In the genomic region with DNA sequence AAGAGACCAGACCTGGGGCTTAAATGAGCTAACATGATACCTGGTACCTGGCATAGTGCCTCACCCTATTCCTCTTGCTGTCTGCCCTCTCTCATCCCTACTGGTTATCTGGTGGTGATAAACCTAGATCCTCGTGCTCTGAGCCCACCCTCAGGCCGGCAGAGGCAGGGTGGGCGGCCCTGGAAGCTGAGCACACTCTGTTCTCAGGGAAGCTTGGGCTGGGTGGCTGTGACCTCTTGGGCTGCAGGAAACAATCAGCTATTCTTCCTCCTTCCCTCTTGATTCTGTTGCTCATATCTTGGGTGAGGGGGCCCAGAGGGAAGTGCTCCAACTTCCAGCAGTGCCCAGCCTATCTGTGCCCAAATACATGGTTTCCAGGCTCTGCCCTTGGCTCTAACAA, we compare ENCODE assay signal across 20 cellular contexts. TPM values are rescaled to one million over a fixed set of nuclear protein-coding genes. Genes with fewer than 3 reads are reported as not detected.
DNase-seq lines count a peak whose midpoint lies in the region; ATAC-seq, FAIRE-seq and TF ChIP-seq lines count a peak whose summit lies in the region.
"Had no signal": no experiment of that assay in that cellular context is flagged by ENCODE, and none has a peak within 500 bp of the region (broad histone marks: within the 10 kb centered on the region; RNA-seq: fewer than 3 reads in every experiment).

No MANE protein-coding gene starts in this region.

- TF ChIP-seq RAD21 in K562 (CRISPR knock-in tag; conservative IDR thresholded peaks at IDR 0.05 in 1 of 2, IDR thresholded peaks at IDR 0.05 in 1 of 2): no peak

- TF ChIP-seq POLR2A in K562 (conservative IDR thresholded peaks at IDR 0.05): no peak

- WGBS in K562 (ENCODE audit: insufficient coverage, low coverage, missing lambda C conversion rate): 21% methylated on average over 3 of the region's 3 CpGs
- WGBS in endodermal cell (ENCODE audit: insufficient coverage in 1 of 2, insufficient read length in 1 of 2), 2 experiments: 69% methylated on average over 3 of the region's 3 CpGs; no CpG with 5 or more reads in 1 of the 2 experiments

- no peak overlapping the region for H3K4me3 Mint-ChIP-seq in endodermal cell
- H3K4me3 Mint-ChIP-seq: B cell; CD4-positive, CD25-positive, alpha-beta regulatory T cell; CD8-positive, alpha-beta T cell; H9 had no signal

- H3K4me2 ChIP-seq in K562 (ENCODE audit: insufficient read depth, low read length) (no peak overlapping the region), osteoblast (ENCODE audit: insufficient read depth, low read length) (no peak overlapping the region)
- H3K4me2 ChIP-seq: BLaER1 had no signal

- DNase-seq in K562 (ENCODE audit: extremely low read depth in 1 of 4, low spot score in 3 of 4) (no peak), endodermal cell (no peak), osteoblast (ENCODE audit: insufficient read length, low spot score, missing footprints) (peak; percentile 51), glomerular visceral epithelial cell (ENCODE audit: extremely low spot score) (no peak)
- DNase-seq in activated CD4-positive, alpha-beta T cell treated with anti-CD3 and anti-CD28 coated beads, Interleukin-2, amount 50 U/mL, for 4 hours: no peak
- DNase-seq: Caco-2; CD4-positive, CD25-positive, alpha-beta regulatory T cell; CD8-positive, alpha-beta T cell; DMS153; DND-41; H9 had no signal

- no peak for TF ChIP-seq EP300 in K562 (IDR thresholded peaks at IDR 0.05; ENCODE audit: low read length)

- H3K27ac ChIP-seq in K562 (ENCODE audit: extremely low read depth, low read depth, low read length) (no peak overlapping the region), endodermal cell (ENCODE audit: low read depth, low read length) (no peak overlapping the region), osteoblast (ENCODE audit: low read depth, low read length) (no peak overlapping the region)
- H3K27ac ChIP-seq: 22Rv1, BLaER1, C4-2B had no signal

- H3K27me3 ChIP-seq in K562 (ENCODE audit: control insufficient read depth in 2 of 2, insufficient read depth in 2 of 2, low read length in 2 of 2): no peaks in the 10 kb centered on the region
- H3K27me3 ChIP-seq in endodermal cell (ENCODE audit: control insufficient read depth, insufficient read depth, low read length, poor library complexity, severe bottlenecking): no peaks in the 10 kb centered on the region
- peaks cover 5% of the 10 kb centered on the region for H3K27me3 ChIP-seq in osteoblast (ENCODE audit: insufficient read depth, low read length)

- no TSS peak for BruUV-seq in K562 (replicated peaks; lab: Mats Ljungman, UMichigan)

- CTCF ChIA-PET in K562 (lab: Yijun Ruan, JAX; ENCODE audit: low intra/inter-chr PET ratio): no interaction called here

- peaks cover 1% of the 10 kb centered on the region for H3K36me3 Mint-ChIP-seq in endodermal cell (ENCODE audit: low read depth)
- H3K36me3 Mint-ChIP-seq: CD4-positive, CD25-positive, alpha-beta regulatory T cell; CD8-positive, alpha-beta T cell had no signal

- peaks cover 8 to 16% of the 10 kb centered on the region in 2 experiments; a peak in 4 of 5 replicates for H3K4me1 ChIP-seq in K562 (replicated peaks in 1 of 2; ENCODE audit: control insufficient read depth in 2 of 2, insufficient read depth in 2 of 2, low read length in 2 of 2)
- H3K4me1 ChIP-seq in endodermal cell (ENCODE audit: control insufficient read depth, insufficient read depth, low read length): no peaks in the 10 kb centered on the region
- no peaks in the 10 kb centered on the region for H3K4me1 ChIP-seq in osteoblast (ENCODE audit: insufficient read depth, low read length)
- H3K4me1 ChIP-seq: Caco-2 had no signal

- no peak overlapping the region for H3K4me3 ChIP-seq in K562
- H3K4me3 ChIP-seq in endodermal cell (ENCODE audit: low read length): no peak overlapping the region
- H3K4me3 ChIP-seq in osteoblast (ENCODE audit: insufficient read depth, low read length): no peak overlapping the region
- H3K4me3 ChIP-seq: BLaER1 had no signal

- H3K9me3 ChIP-seq in K562 (replicated peaks; ENCODE audit: control insufficient read depth, insufficient read depth, low read depth, low read length) (no peaks in the 10 kb centered on the region), endodermal cell (ENCODE audit: control insufficient read depth, low read length) (no peaks in the 10 kb centered on the region), osteoblast (ENCODE audit: low read depth, low read length) (no peaks in the 10 kb centered on the region)
- H3K9me3 ChIP-seq: BLaER1, Caco-2 had no signal

- POLR2A ChIA-PET in K562 (lab: Yijun Ruan, JAX): interaction anchor here (1.0 to 1.4 kb wide), 6 partner anchors 12 to 57 kb away, joined by 3 to 5 read pairs (median 3); no protein-coding TSS in a partner anchor

- H3K9me3 Mint-ChIP-seq in endodermal cell: no peaks in the 10 kb centered on the region
- H3K9me3 Mint-ChIP-seq: CD8-positive, alpha-beta T cell; H9 had no signal

- intact Hi-C loops in K562 (cut with micrococcal nuclease): no loop called here

- in situ Hi-C loops in K562 (cut with MboI): no loop called here

- peaks cover under 1% of the 10 kb centered on the region for H3K9me1 ChIP-seq in K562 (ENCODE audit: control insufficient read depth, insufficient read depth, low read length)

- no peak for FAIRE-seq in K562 (lab: Jason Lieb, UNC)
- FAIRE-seq: A204.1, G401.6, GM12892 had no signal

- H2AFZ ChIP-seq in K562 (ENCODE audit: low read depth, low read length) (no peak overlapping the region), osteoblast (ENCODE audit: low read length) (no peak overlapping the region)

- no peaks in the 10 kb centered on the region for H4K20me1 ChIP-seq in K562 (replicated peaks; ENCODE audit: control insufficient read depth, insufficient read depth, low read length)
- no peaks in the 10 kb centered on the region for H4K20me1 ChIP-seq in osteoblast (ENCODE audit: insufficient read depth, low read length)

- TF ChIP-seq CTCF in K562 (IDR thresholded peaks at IDR 0.05 in 2 of 3, conservative IDR thresholded peaks at IDR 0.05 in 1 of 3; ENCODE audit: insufficient read depth in 2 of 3, low read depth in 1 of 3, low read length in 3 of 3) (no peak), endodermal cell (conservative IDR thresholded peaks at IDR 0.05) (no peak), osteoblast (IDR thresholded peaks at IDR 0.05; ENCODE audit: extremely low read depth, low read depth, low read length) (no peak)

- no peaks in the 10 kb centered on the region for H3K79me2 ChIP-seq in K562 (ENCODE audit: control insufficient read depth, insufficient read depth, low read length)
- no peaks in the 10 kb centered on the region for H3K79me2 ChIP-seq in osteoblast (ENCODE audit: insufficient read depth, low read length)

- H3K36me3 ChIP-seq in K562 (ENCODE audit: control insufficient read depth, insufficient read depth, low read length): no peaks in the 10 kb centered on the region
- no peaks in the 10 kb centered on the region for H3K36me3 ChIP-seq in endodermal cell (ENCODE audit: control insufficient read depth, insufficient read depth, low read length)
- H3K36me3 ChIP-seq in osteoblast (ENCODE audit: insufficient read depth, low read length): no peaks in the 10 kb centered on the region
- H3K36me3 ChIP-seq: BLaER1 had no signal

- H3K27me3 Mint-ChIP-seq in endodermal cell (ENCODE audit: insufficient read depth): no peaks in the 10 kb centered on the region

- H3K4me1 Mint-ChIP-seq in endodermal cell: peaks cover 13% of the 10 kb centered on the region

- H3K9ac ChIP-seq in K562 (ENCODE audit: insufficient read depth in 1 of 2, low read depth in 2 of 2, low read length in 2 of 2): no peak overlapping the region
- H3K9ac ChIP-seq in endodermal cell (ENCODE audit: extremely low read depth, low read length, poor library complexity, severe bottlenecking): peak overlapping the region; percentile 21
- H3K9ac ChIP-seq: BLaER1 had no signal

- ATAC-seq in K562 (no peak), HG03354 (IDR thresholded peaks at IDR 0.05; ENCODE audit: poor library complexity, severe bottlenecking, unreplicated experiment) (no peak)
- ATAC-seq: CD8-positive, alpha-beta T cell; HCT116 had no signal

- no peak overlapping the region for H3K27ac Mint-ChIP-seq in endodermal cell
- H3K27ac Mint-ChIP-seq: B cell; CD4-positive, CD25-positive, alpha-beta regulatory T cell; CD8-positive, alpha-beta T cell; H9 had no signal

RNA-seq across cellular contexts. Expression of a gene that starts 42.0 kb away (rescaled TPM):
- 13.1 and 24.6 TPM in 2 replicates for total RNA-seq in K562 (2011; cell fraction: chromatin; rRNA removed; ENCODE audit: low replicate concordance)
- total RNA-seq in K562 (2011; cell fraction: nucleolus; rRNA removed): 24.0 and 32.2 TPM in 2 replicates
- 29.8 and 31.2 TPM in 2 replicates for total RNA-seq in K562 (2011; cell fraction: nucleoplasm; rRNA removed)
- 12.1 and 20.7 TPM in 2 replicates for total RNA-seq in K562 (2014; rRNA removed)
- 8.6 and 9.0 TPM in 2 replicates for total RNA-seq in K562 (2014; rRNA removed; fragmentation: Illumina TruSeq; extraction: Trizol)
- 17.6 and 18.3 TPM in 2 replicates for total RNA-seq in K562 (2015; rRNA removed; fragmentation: Illumina TruSeq; extraction: Trizol)
- total RNA-seq in K562 (2021): 39.4 and 44.1 TPM in 2 replicates
- 6.5 and 8.9 TPM in 2 replicates for polyA plus RNA-seq in K562 (2011; rRNA removed)
- 8.4 and 12.2 TPM in 2 replicates for polyA plus RNA-seq in K562 (2011; cell fraction: cytosol; rRNA removed)
- polyA plus RNA-seq in K562 (2011; cell fraction: nucleus; rRNA removed): 15.0 and 19.6 TPM in 2 replicates
- 39.4 and 99.6 TPM in 2 replicates for polyA plus RNA-seq in K562 (2012)
- 30.5 and 39.3 TPM in 2 replicates for polyA plus RNA-seq in K562 (2014; fragmentation: Illumina TruSeq; extraction: Trizol)
- polyA plus RNA-seq in K562 (2014; fragmentation: Nextera tagmentation; extraction: Ambion mirVana): under 1 TPM; 0.38 to 0.56 TPM
- 20.4 and 24.5 TPM in 2 replicates for polyA plus RNA-seq in K562 (2014; rRNA removed)
- 4.6 and 6.4 TPM in 2 replicates for polyA minus RNA-seq in K562 (2011; rRNA and poly(A)+ RNA removed)
- polyA minus RNA-seq in K562 (2011; cell fraction: cytosol; rRNA and poly(A)+ RNA removed): 12.1 and 19.4 TPM in 2 replicates
- 3.4 and 3.8 TPM in 2 replicates for polyA minus RNA-seq in K562 (2011; cell fraction: nucleus; rRNA and poly(A)+ RNA removed)
- total RNA-seq in endodermal cell: 100 to 1,000 TPM in 1 of 2 donors, 10 to 100 TPM in 1; 94.1 to 143 TPM
- 94.6 TPM for polyA plus RNA-seq in endodermal cell (2013, experiment 1 of 2)
- 84.7 TPM for polyA plus RNA-seq in endodermal cell (2013, experiment 2 of 2)
- total RNA-seq in osteoblast: 38.0 and 39.8 TPM in 2 replicates
- total RNA-seq: CD8-positive, alpha-beta T cell had no signal
- polyA plus RNA-seq: CD4-positive, CD25-positive, alpha-beta regulatory T cell had no signal
